2 cellular contexts compared by ENCODE assay signal in the genomic region with DNA sequence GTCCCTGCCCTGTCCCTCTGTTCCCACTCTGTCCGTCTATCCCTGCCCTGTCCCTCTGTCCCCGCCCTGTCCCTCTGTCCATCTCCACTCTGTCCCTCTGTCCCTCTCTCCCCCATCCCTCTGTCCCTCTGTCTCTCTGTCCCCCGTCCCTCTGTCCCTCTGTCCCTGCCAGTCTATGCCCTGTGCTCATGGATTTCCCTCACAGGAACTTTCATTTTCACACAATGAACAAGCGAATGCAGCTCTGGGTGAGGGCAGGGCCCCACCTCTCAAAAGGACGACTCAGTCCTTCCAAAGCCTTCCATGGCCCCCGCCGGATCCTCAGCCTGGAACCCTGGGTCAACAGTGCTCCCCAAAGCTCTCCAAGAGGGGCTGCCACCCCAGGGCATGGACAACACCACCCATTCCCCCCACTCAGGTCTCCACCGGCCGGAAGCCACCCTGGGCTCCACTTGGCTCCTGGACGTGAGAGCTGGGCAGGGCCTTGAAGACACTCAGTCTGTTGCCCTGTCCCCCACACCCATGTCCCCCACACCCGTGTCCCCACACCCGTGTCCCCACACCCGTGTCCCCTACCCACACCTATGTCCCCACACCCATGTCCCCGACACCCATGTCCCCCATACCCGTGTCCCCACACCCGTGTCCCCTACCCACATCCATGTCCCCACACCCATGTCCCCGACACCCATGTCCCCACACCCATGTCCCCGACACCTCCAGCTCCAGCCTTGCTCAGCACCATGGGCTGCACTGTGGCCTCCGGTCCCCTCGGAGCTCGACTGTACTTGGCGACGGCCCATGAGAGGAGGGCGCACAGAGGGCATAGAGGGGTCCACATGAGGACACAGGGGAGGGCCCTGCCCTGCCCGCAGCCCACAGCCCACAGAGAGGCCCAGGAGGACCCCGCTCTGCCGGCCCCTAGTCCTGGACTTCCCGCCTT.
TF ChIP-seq lines count a peak whose summit lies in the region.

No MANE protein-coding gene starts in this region.

TF ChIP-seq in GM23338, 12 proteins besides CTCF, POLR2A, EP300 and RAD21:
- TF ChIP-seq JUNB (IDR thresholded peaks at IDR 0.05; ENCODE audit: unreplicated experiment) (no peak), NANOG (IDR thresholded peaks at IDR 0.05; ENCODE audit: borderline replicate concordance) (no peak), POLR2AphosphoS5 (IDR thresholded peaks at IDR 0.05; ENCODE audit: low read depth) (no peak), ZNF114 (CRISPR knock-in tag; IDR thresholded peaks at IDR 0.05) (no peak), EZH2phosphoT487 (IDR thresholded peaks at IDR 0.05; ENCODE audit: unreplicated experiment) (no peak)
- TF ChIP-seq, protein P1, sequence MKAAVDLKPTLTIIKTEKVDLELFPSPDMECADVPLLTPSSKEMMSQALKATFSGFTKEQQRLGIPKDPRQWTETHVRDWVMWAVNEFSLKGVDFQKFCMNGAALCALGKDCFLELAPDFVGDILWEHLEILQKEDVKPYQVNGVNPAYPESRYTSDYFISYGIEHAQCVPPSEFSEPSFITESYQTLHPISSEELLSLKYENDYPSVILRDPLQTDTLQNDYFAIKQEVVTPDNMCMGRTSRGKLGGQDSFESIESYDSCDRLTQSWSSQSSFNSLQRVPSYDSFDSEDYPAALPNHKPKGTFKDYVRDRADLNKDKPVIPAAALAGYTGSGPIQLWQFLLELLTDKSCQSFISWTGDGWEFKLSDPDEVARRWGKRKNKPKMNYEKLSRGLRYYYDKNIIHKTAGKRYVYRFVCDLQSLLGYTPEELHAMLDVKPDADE (IDR thresholded peaks at IDR 0.05): no peak

TF ChIP-seq in SK-N-SH, 30 proteins besides CTCF, POLR2A, EP300 and RAD21:
- TF ChIP-seq, protein P2, sequence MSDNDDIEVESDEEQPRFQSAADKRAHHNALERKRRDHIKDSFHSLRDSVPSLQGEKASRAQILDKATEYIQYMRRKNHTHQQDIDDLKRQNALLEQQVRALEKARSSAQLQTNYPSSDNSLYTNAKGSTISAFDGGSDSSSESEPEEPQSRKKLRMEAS (IDR thresholded peaks at IDR 0.05; ENCODE audit: low read depth): no peak
- TF ChIP-seq FOSL2 (IDR thresholded peaks at IDR 0.05; ENCODE audit: borderline replicate concordance, low read depth): no peak
- TF ChIP-seq, protein P3, sequence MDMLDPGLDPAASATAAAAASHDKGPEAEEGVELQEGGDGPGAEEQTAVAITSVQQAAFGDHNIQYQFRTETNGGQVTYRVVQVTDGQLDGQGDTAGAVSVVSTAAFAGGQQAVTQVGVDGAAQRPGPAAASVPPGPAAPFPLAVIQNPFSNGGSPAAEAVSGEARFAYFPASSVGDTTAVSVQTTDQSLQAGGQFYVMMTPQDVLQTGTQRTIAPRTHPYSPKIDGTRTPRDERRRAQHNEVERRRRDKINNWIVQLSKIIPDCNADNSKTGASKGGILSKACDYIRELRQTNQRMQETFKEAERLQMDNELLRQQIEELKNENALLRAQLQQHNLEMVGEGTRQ (IDR thresholded peaks at IDR 0.05; ENCODE audit: borderline replicate concordance, low read depth, low read length): no peak
- no peak for TF ChIP-seq JUND (IDR thresholded peaks at IDR 0.05)
- TF ChIP-seq, protein P4, sequence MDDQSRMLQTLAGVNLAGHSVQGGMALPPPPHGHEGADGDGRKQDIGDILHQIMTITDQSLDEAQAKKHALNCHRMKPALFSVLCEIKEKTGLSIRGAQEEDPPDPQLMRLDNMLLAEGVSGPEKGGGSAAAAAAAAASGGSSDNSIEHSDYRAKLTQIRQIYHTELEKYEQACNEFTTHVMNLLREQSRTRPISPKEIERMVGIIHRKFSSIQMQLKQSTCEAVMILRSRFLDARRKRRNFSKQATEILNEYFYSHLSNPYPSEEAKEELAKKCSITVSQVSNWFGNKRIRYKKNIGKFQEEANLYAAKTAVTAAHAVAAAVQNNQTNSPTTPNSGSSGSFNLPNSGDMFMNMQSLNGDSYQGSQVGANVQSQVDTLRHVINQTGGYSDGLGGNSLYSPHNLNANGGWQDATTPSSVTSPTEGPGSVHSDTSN (IDR thresholded peaks at IDR 0.05): no peak
- no peak for TF ChIP-seq ELF1 (IDR thresholded peaks at IDR 0.05)
